1 cellular context compared by ENCODE assay signal in the genomic region with DNA sequence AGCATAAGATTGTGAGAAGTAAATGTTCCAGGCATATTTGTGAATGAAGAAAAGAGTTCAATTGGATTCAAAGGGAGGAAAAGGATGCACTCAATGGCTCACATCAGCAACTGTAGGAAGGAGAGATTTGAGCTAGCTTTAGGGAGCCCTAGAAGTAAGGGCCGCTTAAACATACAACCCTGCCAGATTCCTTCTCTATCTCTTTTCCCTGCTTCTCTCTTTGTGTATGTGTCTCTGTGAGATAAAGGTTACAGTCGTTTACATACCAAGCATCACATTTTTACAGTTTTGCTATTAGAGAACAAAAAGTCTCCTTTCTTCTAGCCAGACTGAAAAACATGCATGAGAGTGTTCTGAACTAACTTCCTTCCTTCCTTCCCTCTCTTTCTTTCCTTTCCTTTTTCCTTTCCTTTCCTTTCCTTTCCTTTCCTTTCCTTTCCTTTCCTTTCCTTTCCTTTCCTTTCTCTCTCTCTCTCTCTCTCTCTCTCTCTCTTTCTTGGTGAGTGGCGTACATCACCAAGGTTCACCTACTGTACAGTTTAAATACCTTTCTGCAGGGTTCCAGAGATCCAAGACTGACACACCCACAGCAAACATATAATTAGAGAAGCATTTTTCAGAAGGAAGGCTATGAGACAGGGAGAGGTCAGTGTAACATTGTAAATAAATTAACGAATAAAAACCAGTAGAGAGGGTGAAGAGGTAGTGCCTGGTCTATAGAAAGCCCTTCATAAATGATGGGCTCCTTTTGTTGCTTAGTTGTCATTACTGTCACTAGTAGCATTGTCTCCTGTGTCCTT.
TF ChIP-seq lines count a peak whose summit lies in the region.

No MANE protein-coding gene starts in this region.

TF ChIP-seq in GM23338, 12 proteins besides CTCF, POLR2A, EP300 and RAD21 (continued from another document):
- TF ChIP-seq, protein P1, sequence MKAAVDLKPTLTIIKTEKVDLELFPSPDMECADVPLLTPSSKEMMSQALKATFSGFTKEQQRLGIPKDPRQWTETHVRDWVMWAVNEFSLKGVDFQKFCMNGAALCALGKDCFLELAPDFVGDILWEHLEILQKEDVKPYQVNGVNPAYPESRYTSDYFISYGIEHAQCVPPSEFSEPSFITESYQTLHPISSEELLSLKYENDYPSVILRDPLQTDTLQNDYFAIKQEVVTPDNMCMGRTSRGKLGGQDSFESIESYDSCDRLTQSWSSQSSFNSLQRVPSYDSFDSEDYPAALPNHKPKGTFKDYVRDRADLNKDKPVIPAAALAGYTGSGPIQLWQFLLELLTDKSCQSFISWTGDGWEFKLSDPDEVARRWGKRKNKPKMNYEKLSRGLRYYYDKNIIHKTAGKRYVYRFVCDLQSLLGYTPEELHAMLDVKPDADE (IDR thresholded peaks at IDR 0.05): no peak
